8 cellular contexts compared by ENCODE assay signal in the genomic region with DNA sequence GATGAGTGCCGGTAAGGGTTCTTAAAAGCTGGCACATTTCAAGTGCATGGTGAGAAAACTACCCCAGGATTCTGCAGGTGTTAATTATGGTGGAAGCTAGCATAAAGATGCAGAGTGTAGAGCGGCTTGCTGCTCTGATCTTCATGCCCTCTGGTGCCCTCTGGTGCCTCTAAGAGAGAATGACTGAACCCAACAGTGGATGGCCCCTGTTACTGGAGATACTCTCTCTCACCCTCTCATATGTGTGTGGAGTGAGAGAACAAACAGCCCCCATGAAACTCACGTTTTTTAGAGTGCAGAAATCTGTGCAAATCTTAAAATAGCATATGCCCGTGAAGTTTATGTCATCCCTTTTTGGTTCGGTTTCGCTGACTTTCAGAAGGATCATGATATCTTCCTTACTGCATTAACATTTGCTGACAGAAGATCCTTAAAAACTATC.
DNase-seq lines count a peak whose midpoint lies in the region; TF ChIP-seq lines count a peak whose summit lies in the region.

No MANE protein-coding gene starts in this region.

- no peaks in the 10 kb centered on the region for H3K36me3 ChIP-seq in HAP-1 (replicated peaks)
- H3K36me3 ChIP-seq in prostate gland, result no peaks in the 10 kb centered on the region
- H3K36me3 ChIP-seq in effector memory CD4-positive, alpha-beta T cell (ENCODE audit: control insufficient read depth, insufficient read depth, low read length), result no peaks in the 10 kb centered on the region

- H3K27ac Mint-ChIP-seq in activated naive CD4-positive, alpha-beta T cell treated with anti-CD3 and anti-CD28 coated beads, Interleukin-2, amount 10 ng/mL, durations not matched to agents 7 days and 5 days, result no peak overlapping the region
- H3K27ac Mint-ChIP-seq in glutamatergic neuron (ENCODE audit: unreplicated experiment), result no peak overlapping the region

- no peak overlapping the region for H3K4me3 Mint-ChIP-seq in activated naive CD4-positive, alpha-beta T cell treated with anti-CD3 and anti-CD28 coated beads, Interleukin-2, amount 10 ng/mL, durations not matched to agents 7 days and 5 days
- no peak overlapping the region for H3K4me3 Mint-ChIP-seq in glutamatergic neuron (ENCODE audit: unreplicated experiment)

- H3K4me1 ChIP-seq in HAP-1 (no peaks in the 10 kb centered on the region), prostate gland (replicated peaks) (no peaks in the 10 kb centered on the region)
- H3K4me1 ChIP-seq in effector memory CD4-positive, alpha-beta T cell (ENCODE audit: control insufficient read depth, insufficient read depth, low read length, poor library complexity, severe bottlenecking), result no peaks in the 10 kb centered on the region

- no peaks in the 10 kb centered on the region for H3K4me1 Mint-ChIP-seq in activated naive CD4-positive, alpha-beta T cell treated with anti-CD3 and anti-CD28 coated beads, Interleukin-2, amount 10 ng/mL, durations not matched to agents 7 days and 5 days
- H3K4me1 Mint-ChIP-seq in glutamatergic neuron (ENCODE audit: low read depth, unreplicated experiment), result peaks cover 2% of the 10 kb centered on the region

- no peaks in the 10 kb centered on the region for H3K27me3 Mint-ChIP-seq in activated naive CD4-positive, alpha-beta T cell treated with anti-CD3 and anti-CD28 coated beads, Interleukin-2, amount 10 ng/mL, durations not matched to agents 7 days and 5 days
- no peaks in the 10 kb centered on the region for H3K27me3 Mint-ChIP-seq in glutamatergic neuron (ENCODE audit: unreplicated experiment)

- no peaks in the 10 kb centered on the region for H3K36me3 Mint-ChIP-seq in activated naive CD4-positive, alpha-beta T cell treated with anti-CD3 and anti-CD28 coated beads, Interleukin-2, amount 10 ng/mL, durations not matched to agents 7 days and 5 days
- H3K36me3 Mint-ChIP-seq in glutamatergic neuron (ENCODE audit: unreplicated experiment), result no peaks in the 10 kb centered on the region

- H3K9me3 Mint-ChIP-seq in activated naive CD4-positive, alpha-beta T cell treated with anti-CD3 and anti-CD28 coated beads, Interleukin-2, amount 10 ng/mL, durations not matched to agents 7 days and 5 days, result no peaks in the 10 kb centered on the region
- H3K9me3 Mint-ChIP-seq in glutamatergic neuron (ENCODE audit: unreplicated experiment), result no peaks in the 10 kb centered on the region

- WGBS in prostate gland, result 46% methylated on average over 6 of the region's 6 CpGs

- no peaks in the 10 kb centered on the region for H3K27me3 ChIP-seq in HAP-1 (ENCODE audit: low read depth)
- H3K27me3 ChIP-seq in prostate gland (replicated peaks; ENCODE audit: insufficient read depth), result no peaks in the 10 kb centered on the region
- no peaks in the 10 kb centered on the region for H3K27me3 ChIP-seq in effector memory CD4-positive, alpha-beta T cell (replicated peaks; ENCODE audit: control insufficient read depth, insufficient read depth, low read length, poor library complexity, severe bottlenecking)

- in situ Hi-C loops in HAP-1 (cut with MboI; ENCODE audit: low sequenced_read_pairs), result no loop called here

- H3K4me3 ChIP-seq in HAP-1 (no peak overlapping the region), prostate gland (no peak overlapping the region)
- H3K4me3 ChIP-seq in effector memory CD4-positive, alpha-beta T cell (ENCODE audit: insufficient read depth, low read depth, low read length, poor library complexity, severe bottlenecking), result no peak overlapping the region

- DNase-seq in HAP-1 (ENCODE audit: low spot score in 2 of 2) (peak; percentile 4 to 11), LHCN-M2 (ENCODE audit: low read depth) (peak; percentile 49), RPMI7951 (ENCODE audit: low read depth) (peak; percentile 42), glutamatergic neuron (peak; percentile 53), prostate gland (ENCODE audit: low spot score) (peak; percentile 51)
- peak; percentile 58 for DNase-seq in activated naive CD4-positive, alpha-beta T cell treated with anti-CD3 and anti-CD28 coated beads, Interleukin-2, amount 10 ng/mL, durations not matched to agents 7 days and 5 days
- no peak for DNase-seq in effector memory CD4-positive, alpha-beta T cell

- no peak for TF ChIP-seq POLR2A in prostate gland (IDR thresholded peaks at IDR 0.05)

- H3K9me3 ChIP-seq in HAP-1 (no peaks in the 10 kb centered on the region), prostate gland (no peaks in the 10 kb centered on the region)
- H3K9me3 ChIP-seq in effector memory CD4-positive, alpha-beta T cell (ENCODE audit: control insufficient read depth, low read length), result no peaks in the 10 kb centered on the region

- TF ChIP-seq CTCF in GM12873 (IDR thresholded peaks at IDR 0.05; ENCODE audit: insufficient read depth, low read depth, low read length, missing control alignments), result peak; percentile 87
- TF ChIP-seq CTCF in glutamatergic neuron (IDR thresholded peaks at IDR 0.05; ENCODE audit: partially characterized antibody, unreplicated experiment), result peak; percentile 72
- TF ChIP-seq CTCF in prostate gland (IDR thresholded peaks at IDR 0.05), result peak; percentile 24 to 69 (median 62)

- intact Hi-C loops in prostate gland (cut with DNase I), result loop anchor here (1.0 kb wide), 1 partner anchor 373 kb away; no protein-coding TSS in a partner anchor

- H3K27ac ChIP-seq in prostate gland, result no peak overlapping the region
- H3K27ac ChIP-seq in effector memory CD4-positive, alpha-beta T cell (ENCODE audit: insufficient read depth, low read length, poor library complexity, severe bottlenecking), result no peak overlapping the region

- CTCF ChIA-PET in activated naive CD4-positive, alpha-beta T cell treated with anti-CD3 and anti-CD28 coated beads, Interleukin-2, amount 10 ng/mL, durations not matched to agents 7 days and 5 days (lab: Charles Lee), result interaction anchor here (0.8 to 5.7 kb wide), 13 partner anchors 10 to 760 kb away, joined by 3 to 53 read pairs (median 3); no protein-coding TSS in a partner anchor

Comparison
In these comparisons a context has a peak if more than half of its experiments do, and no peak if none do; other contexts are left out.
1. DNase-seq: peak in HAP-1 (2 of 2), LHCN-M2 (single experiment), RPMI7951 (single experiment), activated naive CD4-positive, alpha-beta T cell treated with anti-CD3 and anti-CD28 coated beads, Interleukin-2, amount 10 ng/mL, durations not matched to agents 7 days and 5 days (single experiment), glutamatergic neuron (single experiment) and prostate gland (single experiment); none in effector memory CD4-positive, alpha-beta T cell (0 of 3).
2. Peak in every context shown above with its lines, with median percentiles within 50 percentile points of each other: CTCF ChIP-seq.